1 cellular context compared by ENCODE assay signal in genomic region chr4:113447695-113448265, GRCh38.
TF ChIP-seq lines count a peak whose summit lies in the region.

No MANE protein-coding gene starts in this region.

TF ChIP-seq in GM12878, 131 proteins besides CTCF, POLR2A, EP300 and RAD21 (continued from another document):
- TF ChIP-seq ZBTB33 (IDR thresholded peaks at IDR 0.05) (no peak), TARDBP (IDR thresholded peaks at IDR 0.05; ENCODE audit: borderline replicate concordance) (no peak), IKZF2 (IDR thresholded peaks at IDR 0.05) (no peak), ZNF207 (IDR thresholded peaks at IDR 0.05; ENCODE audit: borderline replicate concordance) (no peak), YY1 (IDR thresholded peaks at IDR 0.05; ENCODE audit: low read depth, low read length) (no peak), CBX3 (IDR thresholded peaks at IDR 0.05; ENCODE audit: borderline replicate concordance, low read depth) (no peak), ZSCAN29 (IDR thresholded peaks at IDR 0.05) (no peak)
